ENCODE assay signal across 28 cellular contexts in the genomic region with DNA sequence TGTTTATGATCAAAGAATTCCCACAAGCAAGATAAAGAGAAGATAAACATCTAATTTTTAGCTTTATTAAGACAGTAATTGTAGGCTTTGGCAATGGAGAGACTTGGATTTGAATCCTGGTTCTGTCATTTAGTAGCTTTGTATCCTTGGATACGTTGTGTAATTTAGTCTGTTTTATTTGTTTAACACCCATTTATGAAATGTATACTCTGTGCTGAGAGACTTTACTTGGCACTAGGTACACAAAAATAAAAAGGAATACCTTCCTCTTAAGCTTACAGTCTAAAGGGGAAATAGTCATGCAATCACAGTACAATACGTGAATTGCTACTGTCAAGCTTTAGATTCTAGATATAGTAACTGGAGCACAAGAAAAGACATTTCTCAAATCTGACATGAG. TPM values are rescaled to one million over a fixed set of nuclear protein-coding genes. Genes with fewer than 3 reads are reported as not detected.
A peak's percentile ranks its signal among the peaks of the same experiment; 100 is the strongest.
DNase-seq lines count a peak whose midpoint lies in the region; ATAC-seq lines count a peak whose summit lies in the region.
"Had no signal": no experiment of that assay in that cellular context is flagged by ENCODE, and none has a peak within 500 bp of the region (broad histone marks: within the 10 kb centered on the region; RNA-seq: fewer than 3 reads in every experiment).

No MANE protein-coding gene starts in this region.

- DNase-seq in DMS153 treated with DMSO at 0.1 percent for 48 hours (lab: John Stamatoyannopoulos, UW; ENCODE audit: unreplicated experiment) = peak; percentile 65
- DNase-seq in NCI-H1092 (lab: John Stamatoyannopoulos, UW) = peak; percentile 37
- DNase-seq in NCI-H69 (lab: John Stamatoyannopoulos, UW) = peak; percentile 23
- no peak for DNase-seq in left colon
- DNase-seq in NCI-H82 treated with DMSO at 0.1 percent for 48 hours (lab: John Stamatoyannopoulos, UW; ENCODE audit: unreplicated experiment) = no peak
- DNase-seq in stimulated activated CD4-positive, alpha-beta T cell treated with anti-CD3 and anti-CD28 coated beads, Interleukin-12 subunit alpha, Interleukin-12 subunit beta, amount 100 ng/mL, for 4 hours = no peak
- no peak for DNase-seq in dermis blood vessel endothelial cell
- DNase-seq: activated CD4-positive, alpha-beta T cell treated with anti-CD3 and anti-CD28 coated beads for 4 hours; activated CD8-positive, alpha-beta memory T cell treated with anti-CD3 and anti-CD28 coated beads for 24 hours; activated naive CD4-positive, alpha-beta T cell treated with anti-CD3 and anti-CD28 coated beads for 36 hours; amniotic stem cell; brain microvascular endothelial cell; C1 segment of cervical spinal cord; Caco-2; islet precursor cell; natural killer cell; NCI-H1105 treated with DMSO at 0.1 percent for 48 hours; NCI-H2171; small intestine; T-helper 17 cell; trophoblast cell had no signal

- peak; percentile 99 for ATAC-seq in left colon
- ATAC-seq: HCT116, natural killer cell, Right ventricle myocardium inferior, SK-N-SH treated with all-trans-retinoic acid at 6 μM for 48 hours, T-helper 17 cell had no signal

- intact Hi-C loops in left colon (cut with DNase I, micrococcal nuclease) = no loop called here

RNA-seq across cellular contexts. Expression of gene ZMPSTE24, which starts 23.8 kb away (rescaled TPM):
- total RNA-seq in left colon (10 to 100 TPM; 47.7 to 55.2 TPM), dermis blood vessel endothelial cell (80.4 and 85.3 TPM in 2 replicates)

RNA-seq across cellular contexts. Expression of gene TMCO2, which starts 34.1 kb away (rescaled TPM):
- total RNA-seq in left colon (not detected), dermis blood vessel endothelial cell (not detected in 2 replicates)
- total RNA-seq: activated naive CD4-positive, alpha-beta T cell treated with anti-CD3 and anti-CD28 coated beads for 36 hours; Caco-2; cerebellum; glomerular endothelial cell; lower leg skin; natural killer cell; omental fat pad; Right ventricle myocardium inferior; T-helper 17 cell had no signal

RNA-seq across cellular contexts. Expression of gene COL9A2, which starts 35.2 kb away (rescaled TPM):
- 1 to 10 TPM; 3.7 to 5.7 TPM for total RNA-seq in left colon
- 0.60 and 1.2 TPM in 2 replicates for total RNA-seq in dermis blood vessel endothelial cell

Comparison
In these comparisons a context has a peak if more than half of its experiments do, and no peak if none do; other contexts are left out.
1. DNase-seq: peak in DMS153 treated with DMSO at 0.1 percent for 48 hours (single experiment), NCI-H1092 (single experiment) and NCI-H69 (single experiment); none in left colon (0 of 2), NCI-H82 treated with DMSO at 0.1 percent for 48 hours (single experiment), stimulated activated CD4-positive, alpha-beta T cell treated with anti-CD3 and anti-CD28 coated beads, Interleukin-12 subunit alpha, Interleukin-12 subunit beta, amount 100 ng/mL, for 4 hours (single experiment) and dermis blood vessel endothelial cell (single experiment).